Comparison of ENCODE assay signal across 22 cellular contexts in the genomic region with DNA sequence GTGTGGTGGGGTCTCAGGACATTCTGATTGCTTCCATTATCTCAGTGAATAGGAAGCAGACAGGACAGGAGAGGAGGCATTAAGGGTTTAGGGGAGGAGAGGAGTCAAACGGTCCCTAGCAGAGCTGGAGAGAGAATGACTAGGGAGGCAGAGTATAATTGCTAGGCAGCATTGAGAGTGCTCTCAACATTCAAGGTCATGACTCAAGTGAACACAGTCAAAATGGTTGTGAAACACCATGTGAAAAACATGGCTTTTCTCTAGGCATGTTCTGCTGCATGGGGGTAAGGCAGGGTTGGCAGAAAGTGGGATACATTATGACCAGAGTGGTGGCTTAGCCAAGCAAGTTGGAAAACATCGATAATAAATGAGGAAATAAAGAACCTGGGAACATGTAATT. TPM values are rescaled to one million over a fixed set of nuclear protein-coding genes. Genes with fewer than 3 reads are reported as not detected.
A peak's percentile ranks its signal among the peaks of the same experiment; 100 is the strongest.
DNase-seq lines count a peak whose midpoint lies in the region; ATAC-seq and TF ChIP-seq lines count a peak whose summit lies in the region.
"Had no signal": no experiment of that assay in that cellular context is flagged by ENCODE, and none has a peak within 500 bp of the region (broad histone marks: within the 10 kb centered on the region; RNA-seq: fewer than 3 reads in every experiment).

No MANE protein-coding gene starts in this region.

- DNase-seq in GM04503 (ENCODE audit: low read depth), result peak; percentile 39
- peak; percentile 12 for DNase-seq in MV-4-11 (lab: John Stamatoyannopoulos, UW)
- peak; percentile 65 for DNase-seq in epithelial cell of esophagus (ENCODE audit: low read depth)
- peak; percentile 68 for DNase-seq in renal cortical epithelial cell (ENCODE audit: low read depth)
- no peak for DNase-seq in iPS-NIHi7 (ENCODE audit: extremely low spot score)
- DNase-seq: activated CD4-positive, alpha-beta memory T cell treated with anti-CD3 and anti-CD28 coated beads, Interleukin-2, amount 10 ng/mL, durations not matched to agents 7 days and 5 days; activated effector memory CD4-positive, alpha-beta T cell treated with Interleukin-2 at 50 U/mL for 16 hours; amygdala; DMS 273 treated with DMSO at 0.1 percent for 48 hours; GOT3; naive B cell; NCI-H226; NK-92 treated with Interleukin-12 subunit alpha and Interleukin-12 subunit beta, amount 100 ng/mL, for 24 hours; small intestine; stimulated activated CD4-positive, alpha-beta T cell treated with anti-CD3 and anti-CD28 coated beads, Interleukin-4, amount 100 ng/mL, for 4 hours; stimulated activated CD8-positive, alpha-beta memory T cell treated with anti-CD3 and anti-CD28 coated beads, Interleukin-4, amount 100 ng/mL, for 48 hours; T-cell had no signal

- H3K4me3 ChIP-seq in epithelial cell of esophagus (ENCODE audit: low read length), result no peak overlapping the region
- H3K4me3 ChIP-seq: K562, lung, thoracic aorta had no signal

- TF ChIP-seq CTCF in epithelial cell of esophagus (IDR thresholded peaks at IDR 0.05; ENCODE audit: insufficient read depth, low read depth, low read length, missing control alignments), result no peak

- ATAC-seq in GM21528 (IDR thresholded peaks at IDR 0.05; ENCODE audit: low FRiP score, unreplicated experiment), result no peak
- no peak for ATAC-seq in HG03439 (IDR thresholded peaks at IDR 0.05; ENCODE audit: unreplicated experiment)
- ATAC-seq: K562, T-cell had no signal

RNA-seq across cellular contexts. Expression of a gene that starts 19.5 kb away (rescaled TPM):
- 23.8 and 80.7 TPM in 2 replicates for total RNA-seq in renal cortical epithelial cell
